8 cellular contexts compared by ENCODE assay signal in the genomic region with DNA sequence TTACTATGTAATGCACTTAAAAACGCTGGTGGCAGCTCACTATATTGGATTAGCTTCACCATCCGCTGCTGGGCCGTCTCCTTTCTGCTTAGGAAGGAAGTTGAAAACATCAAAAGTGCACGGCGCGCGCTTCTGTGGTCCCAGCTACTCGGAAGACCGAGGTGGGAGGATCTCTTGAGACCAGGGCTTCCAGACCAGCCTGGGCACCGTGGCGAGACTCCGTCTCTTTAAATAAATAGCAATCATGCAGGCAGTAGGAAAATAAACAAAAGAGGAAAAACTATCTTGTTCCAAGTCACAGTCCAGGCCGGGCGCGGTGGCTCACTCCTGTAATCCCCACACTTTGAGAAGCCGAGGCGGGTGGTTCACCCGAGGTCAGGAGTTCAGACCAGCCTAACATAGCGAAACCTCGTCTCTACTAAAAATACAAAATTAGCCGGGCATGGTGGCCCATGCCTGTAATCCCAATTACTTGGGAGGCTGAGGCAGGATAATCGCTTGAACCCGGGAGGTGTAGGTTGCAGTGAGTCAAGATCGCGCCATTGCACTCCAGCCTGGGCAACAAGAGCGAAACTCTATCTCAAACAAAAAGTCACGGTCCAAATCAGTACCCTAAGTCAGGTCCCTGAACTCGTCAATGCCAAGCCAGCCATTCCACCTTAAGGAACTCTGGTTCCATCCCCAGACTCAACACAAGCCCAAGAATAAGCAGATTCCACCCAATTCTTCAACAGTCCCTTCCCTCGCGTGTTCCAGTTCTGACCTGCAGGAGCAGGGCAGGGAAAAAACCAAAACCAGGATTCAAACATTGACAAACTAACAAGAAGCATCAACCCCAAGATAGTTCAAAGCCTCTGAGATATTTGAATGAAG. TPM values are rescaled to one million over a fixed set of nuclear protein-coding genes. Genes with fewer than 3 reads are reported as not detected.
DNase-seq lines count a peak whose midpoint lies in the region; ATAC-seq and TF ChIP-seq lines count a peak whose summit lies in the region.

No MANE protein-coding gene starts in this region.

- no peaks in the 10 kb centered on the region for H3K27me3 ChIP-seq in thoracic aorta (replicated peaks; ENCODE audit: insufficient read depth)

- peaks cover 10 to 13% of the 10 kb centered on the region in 2 donors for H3K4me1 ChIP-seq in thoracic aorta (ENCODE audit: control insufficient read depth in 1 of 2, low read depth in 2 of 2)

- H3K4me3 ChIP-seq in thoracic aorta, result peak overlapping the region; percentile 81

- ATAC-seq in HG03045 (IDR thresholded peaks at IDR 0.05; ENCODE audit: unreplicated experiment) (peak; percentile 10), thoracic aorta (ENCODE audit: insufficient number of reproducible peaks, low FRiP score, low read depth) (peak; percentile 3)

- no peak for TF ChIP-seq CTCF in thoracic aorta (IDR thresholded peaks at IDR 0.05)

- H3K36me3 ChIP-seq in thoracic aorta, result no peaks in the 10 kb centered on the region

- H3K27ac ChIP-seq in thoracic aorta, result peak overlapping the region; percentile 84 to 98

- H3K9me3 ChIP-seq in thoracic aorta, result no peaks in the 10 kb centered on the region

- peak; percentile 72 for DNase-seq in DMS 273 (lab: John Stamatoyannopoulos, UW; ENCODE audit: unreplicated experiment)
- no peak for DNase-seq in DMS 273 treated with DMSO at 0.1 percent for 48 hours (lab: John Stamatoyannopoulos, UW)
- peak; percentile 76 for DNase-seq in RKO (ENCODE audit: low spot score)
- DNase-seq in activated gamma-delta T cell treated with anti-CD3 and anti-CD28 coated beads, Interleukin-2, amount 50 U/mL, for 16 hours (ENCODE audit: low read depth), result peak; percentile 38
- DNase-seq in globus pallidus (ENCODE audit: low spot score), result peak; percentile 45
- peak; percentile 23 for DNase-seq in occipital lobe (lab: John Stamatoyannopoulos, UW)
- no peak for DNase-seq in thoracic aorta (ENCODE audit: low spot score)

RNA-seq across cellular contexts. Expression of a gene that starts 1.0 kb away (rescaled TPM):
- total RNA-seq in occipital lobe (11.5 TPM), thoracic aorta (10 to 100 TPM; 11.6 to 22.2 TPM)

Comparison
In these comparisons a context has a peak if more than half of its experiments do, and no peak if none do; other contexts are left out.
1. DNase-seq: peak in DMS 273 (single experiment), RKO (single experiment), activated gamma-delta T cell treated with anti-CD3 and anti-CD28 coated beads, Interleukin-2, amount 50 U/mL, for 16 hours (single experiment), globus pallidus (single experiment) and occipital lobe (single experiment); none in DMS 273 treated with DMSO at 0.1 percent for 48 hours (single experiment) and thoracic aorta (single experiment).